1 cellular context compared by ENCODE assay signal in the genomic region with DNA sequence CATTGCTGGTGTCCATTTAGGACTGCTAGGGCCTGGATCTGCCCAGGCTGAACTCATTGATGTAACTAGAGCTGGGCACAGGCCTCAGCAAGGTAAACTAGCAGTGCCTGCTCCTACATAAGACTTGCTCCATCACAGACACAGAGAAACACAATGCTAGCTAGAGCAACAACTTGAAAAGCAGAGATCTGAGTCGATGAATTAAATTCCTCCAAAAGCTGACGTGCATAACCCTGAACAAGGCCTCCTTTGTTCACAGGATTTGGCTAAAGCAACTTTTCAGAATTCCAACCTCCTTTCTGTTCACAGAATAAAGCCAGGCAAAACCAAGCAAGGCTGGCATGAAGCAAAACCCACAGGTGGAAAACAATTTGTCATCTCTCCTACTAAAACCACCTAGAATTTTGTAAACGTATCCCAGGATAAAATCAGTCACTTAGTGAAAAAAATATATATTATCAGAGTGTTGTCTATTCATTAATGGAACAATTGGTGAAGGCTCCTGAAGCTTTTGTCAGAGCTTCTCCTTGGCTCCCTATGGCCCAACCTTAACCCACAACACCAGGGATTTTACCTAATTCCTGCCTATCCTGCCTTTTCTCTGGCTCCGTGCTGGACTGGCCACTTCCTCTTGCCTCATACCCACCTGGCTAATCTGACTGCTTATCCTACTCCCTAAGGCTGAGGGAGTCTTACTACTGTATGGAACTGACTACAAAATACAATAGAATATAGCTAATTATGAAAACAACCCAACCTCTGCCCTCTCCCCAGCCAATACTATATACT.
TF ChIP-seq lines count a peak whose summit lies in the region.

No MANE protein-coding gene starts in this region.

TF ChIP-seq in HepG2, 621 proteins besides CTCF, POLR2A, EP300 and RAD21:
- TF ChIP-seq ZNF720 (CRISPR knock-in tag; IDR thresholded peaks at IDR 0.05) (no peak), BRCA1 (CRISPR knock-in tag; IDR thresholded peaks at IDR 0.05) (no peak), SOX6 (IDR thresholded peaks at IDR 0.05) (no peak), SOX6 (CRISPR knock-in tag; IDR thresholded peaks at IDR 0.05) (0 out of 2 replicates have a peak, but pooled peaks have one; percentile 20)
TF ChIP-seq in HepG2: peak in this region for 1.
